ENCODE assay signal across 10 cellular contexts in genomic region chrX:149598603-149599002, GRCh38. TPM values are rescaled to one million over a fixed set of nuclear protein-coding genes. Genes with fewer than 3 reads are reported as not detected.
A peak's percentile ranks its signal among the peaks of the same experiment; 100 is the strongest.
DNase-seq lines count a peak whose midpoint lies in the region; ATAC-seq, FAIRE-seq and TF ChIP-seq lines count a peak whose summit lies in the region.
"Not testable (repeated sequence)": the region's sequence is repeated elsewhere in the genome, so short reads cannot be mapped to it uniquely, and the experiment has no call there.
"Had no signal": no experiment of that assay in that cellular context is flagged by ENCODE, and none has a peak within 500 bp of the region (broad histone marks: within the 10 kb centered on the region; RNA-seq: fewer than 3 reads in every experiment).

No MANE protein-coding gene starts in this region.

- H3K27me3 ChIP-seq in WERI-Rb-1 (ENCODE audit: insufficient read depth, low read depth, severe bottlenecking); bronchial epithelial cell (ENCODE audit: control insufficient read depth, insufficient read depth, low read length); foreskin keratinocyte: not testable (repeated sequence)

- H3K27me3 Mint-ChIP-seq in HFFc6 (ENCODE audit: insufficient read depth): not testable (repeated sequence)

- not testable (repeated sequence) for H3K4me1 Mint-ChIP-seq in HFFc6 (ENCODE audit: low read depth)

- peak; percentile 13 for FAIRE-seq in A549 (lab: Jason Lieb, UNC)
- peak; percentile 95 for FAIRE-seq in bronchial epithelial cell (lab: Jason Lieb, UNC)

- not testable (repeated sequence) for H3K4me1 ChIP-seq in A549, foreskin keratinocyte

- intact Hi-C loops in posterior vena cava (cut with DNase I): not testable (repeated sequence)

- TF ChIP-seq RAD21 in A549 (conservative IDR thresholded peaks at IDR 0.05 in 1 of 2, IDR thresholded peaks at IDR 0.05 in 1 of 2): peak in 1 of 2 experiments; percentile 3; a peak in 1 of 5 replicates

- H3K27ac Mint-ChIP-seq in HFFc6: not testable (repeated sequence)

- H3K36me3 ChIP-seq in WERI-Rb-1; bronchial epithelial cell (ENCODE audit: control insufficient read depth, insufficient read depth, low read length): not testable (repeated sequence)

- CTCF ChIA-PET in A549 (lab: Yijun Ruan, JAX): not testable (repeated sequence)

- H3K27ac ChIP-seq in A549, WERI-Rb-1, foreskin keratinocyte: not testable (repeated sequence)

- H3K4me2 ChIP-seq in A549: not testable (repeated sequence)

- not testable (repeated sequence) for H3K36me3 Mint-ChIP-seq in HFFc6 (ENCODE audit: low read depth)

- not testable (repeated sequence) for TF ChIP-seq EP300 in A549 (IDR thresholded peaks at IDR 0.05)

- not testable (repeated sequence) for DNase-seq in A549 (ENCODE audit: low read depth in 1 of 2, low spot score in 1 of 2); HFFc6; bronchial epithelial cell (ENCODE audit: low read depth); foreskin keratinocyte
- DNase-seq in WERI-Rb-1: peak; percentile 54
- DNase-seq in posterior vena cava (ENCODE audit: low spot score): peak; percentile 24

- WGBS in A549 (ENCODE audit: missing lambda C conversion rate): 44% methylated on average over 5 of the region's 11 CpGs

- POLR2A ChIA-PET in A549 (lab: Yijun Ruan, JAX): not testable (repeated sequence)

- not testable (repeated sequence) for H3K4me3 ChIP-seq in A549; WERI-Rb-1 (ENCODE audit: low read depth, low read length); bronchial epithelial cell (ENCODE audit: low read depth, low read length)

- not testable (repeated sequence) for TF ChIP-seq POLR2A in A549 (IDR thresholded peaks at IDR 0.05; ENCODE audit: low read length)

- H3K9me3 Mint-ChIP-seq in HFFc6: not testable (repeated sequence)

- H3K9me3 ChIP-seq in A549; WERI-Rb-1 (ENCODE audit: severe bottlenecking): not testable (repeated sequence)

- not testable (repeated sequence) for TF ChIP-seq CTCF in A549 (IDR thresholded peaks at IDR 0.05); bronchial epithelial cell (IDR thresholded peaks at IDR 0.05; ENCODE audit: insufficient read depth, low read length, severe bottlenecking)
- TF ChIP-seq CTCF in HFFc6 (IDR thresholded peaks at IDR 0.05) (peak; percentile 12; the same call in 1 of the 2 replicates), WERI-Rb-1 (IDR thresholded peaks at IDR 0.05; ENCODE audit: low read depth, low read length) (0 out of 2 replicates have a peak, but pooled peaks have one; percentile 20), foreskin keratinocyte (conservative IDR thresholded peaks at IDR 0.05) (peak; percentile 3)

- H3K4me3 Mint-ChIP-seq in HFFc6: not testable (repeated sequence)

- ATAC-seq in A549 (peak; percentile 59 to 92; a peak in 3 of 6 replicates), foreskin keratinocyte (peak; percentile 28)

RNA-seq across cellular contexts. Expression of gene HSFX2, which starts 3.5 kb away (rescaled TPM):
- not detected in 2 replicates for polyA plus RNA-seq in A549 (2011; rRNA removed)
- 0.11 and 0.35 TPM in 2 replicates for polyA plus RNA-seq in A549 (2012; cell fraction: cytosol; rRNA removed)
- polyA plus RNA-seq in A549 (2012; cell fraction: nucleus; rRNA removed): 0.18 and 0.91 TPM in 2 replicates
- polyA plus RNA-seq in A549 (2017; fragmentation: RNase III; extraction: RNeasy Plus Mini Kit Qiagen cat#74134 plus additional on column Dnase treatment): 0.08 to 0.18 TPM (median 0.10 TPM) in 3 replicates
- polyA minus RNA-seq in A549 (2011; rRNA and poly(A)+ RNA removed): 0.44 TPM in 1 of 2 replicates, not detected in the other
- under 1 TPM in 2 of 6 experiments, not detected in 4; 0.34 to 0.35 TPM for total RNA-seq in HFFc6 (2021; fragmentation: NEBNext Ultra II Directional; extraction: Animal tissue kit (Norgen Biotek cat#: 25700))
- not detected in 2 replicates for total RNA-seq in bronchial epithelial cell
- 0.32 TPM in 1 of 2 replicates, not detected in the other for total RNA-seq in foreskin keratinocyte
- 0.12 and 0.54 TPM in 2 replicates for polyA plus RNA-seq in foreskin keratinocyte
- total RNA-seq in posterior vena cava: under 1 TPM in 1 of 2 donors, not detected in 1; 0.48 TPM
- total RNA-seq: HT1080 had no signal
- polyA plus RNA-seq: GM23248 had no signal

RNA-seq across cellular contexts. Expression of gene MAGEA9B, which starts 11.3 kb away (rescaled TPM):
- polyA plus RNA-seq in A549 (2011; rRNA removed): 0.08 TPM in 1 of 2 replicates, not detected in the other
- polyA plus RNA-seq in A549 (2012; cell fraction: cytosol; rRNA removed): 0.06 and 0.07 TPM in 2 replicates
- polyA plus RNA-seq in A549 (2012; cell fraction: nucleus; rRNA removed): 0.06 and 0.32 TPM in 2 replicates
- not detected in 3 replicates for polyA plus RNA-seq in A549 (2017; fragmentation: RNase III; extraction: RNeasy Plus Mini Kit Qiagen cat#74134 plus additional on column Dnase treatment)
- not detected in 2 replicates for polyA minus RNA-seq in A549 (2011; rRNA and poly(A)+ RNA removed)
- not detected for total RNA-seq in HFFc6 (2021; fragmentation: NEBNext Ultra II Directional; extraction: Animal tissue kit (Norgen Biotek cat#: 25700))
- total RNA-seq in bronchial epithelial cell: not detected in 2 replicates
- not detected in 2 replicates for total RNA-seq in foreskin keratinocyte
- not detected in 2 replicates for polyA plus RNA-seq in foreskin keratinocyte
- not detected for total RNA-seq in posterior vena cava
- total RNA-seq: Caco-2; CD4-positive, alpha-beta memory T cell; GM23248 had no signal
- polyA plus RNA-seq: CD4-positive, alpha-beta memory T cell; GM23248 had no signal

RNA-seq across cellular contexts. Expression of gene TMEM185A, which starts 33.0 kb away (rescaled TPM):
- polyA plus RNA-seq in A549 (2011; rRNA removed) (24.3 and 25.1 TPM in 2 replicates), A549 (2017; fragmentation: RNase III; extraction: RNeasy Plus Mini Kit Qiagen cat#74134 plus additional on column Dnase treatment) (17.6 to 21.5 TPM (median 21.1 TPM) in 3 replicates), foreskin keratinocyte (11.3 and 11.9 TPM in 2 replicates)
- polyA plus RNA-seq in A549 (2012; cell fraction: cytosol; rRNA removed): 13.0 and 16.0 TPM in 2 replicates
- 15.5 and 18.4 TPM in 2 replicates for polyA plus RNA-seq in A549 (2012; cell fraction: nucleus; rRNA removed)
- 51.2 and 59.9 TPM in 2 replicates for polyA minus RNA-seq in A549 (2011; rRNA and poly(A)+ RNA removed)
- total RNA-seq in HFFc6 (2021; fragmentation: NEBNext Ultra II Directional; extraction: Animal tissue kit (Norgen Biotek cat#: 25700)): 10 to 100 TPM; 14.7 to 19.8 (median 16.4) TPM
- total RNA-seq in bronchial epithelial cell (20.3 and 27.0 TPM in 2 replicates), foreskin keratinocyte (12.6 and 15.3 TPM in 2 replicates), posterior vena cava (10 to 100 TPM; 20.8 to 22.1 TPM)

RNA-seq across cellular contexts. Expression of gene HSFX3, which starts 48.9 kb away (rescaled TPM):
- polyA plus RNA-seq in A549 (2011; rRNA removed) (not detected in 2 replicates), A549 (2017; fragmentation: RNase III; extraction: RNeasy Plus Mini Kit Qiagen cat#74134 plus additional on column Dnase treatment) (not detected in 3 replicates), foreskin keratinocyte (not detected in 2 replicates)
- polyA plus RNA-seq in A549 (2012; cell fraction: cytosol; rRNA removed): not detected in 2 replicates
- not detected in 2 replicates for polyA plus RNA-seq in A549 (2012; cell fraction: nucleus; rRNA removed)
- polyA minus RNA-seq in A549 (2011; rRNA and poly(A)+ RNA removed): not detected in 2 replicates
- not detected for total RNA-seq in HFFc6 (2021; fragmentation: NEBNext Ultra II Directional; extraction: Animal tissue kit (Norgen Biotek cat#: 25700))
- total RNA-seq in bronchial epithelial cell (not detected in 2 replicates), foreskin keratinocyte (not detected in 2 replicates), posterior vena cava (not detected)
- total RNA-seq: Caco-2; CD4-positive, alpha-beta memory T cell; GM23248; HT1080 had no signal
- polyA plus RNA-seq: CD4-positive, alpha-beta memory T cell; GM23248 had no signal

RNA-seq across cellular contexts. Expression of gene EOLA1, which starts 57.8 kb away (rescaled TPM):
- polyA plus RNA-seq in A549 (2011; rRNA removed) (23.3 and 26.0 TPM in 2 replicates), A549 (2017; fragmentation: RNase III; extraction: RNeasy Plus Mini Kit Qiagen cat#74134 plus additional on column Dnase treatment) (14.5 to 16.9 TPM (median 16.4 TPM) in 3 replicates), foreskin keratinocyte (11.5 and 12.6 TPM in 2 replicates)
- 15.5 and 16.2 TPM in 2 replicates for polyA plus RNA-seq in A549 (2012; cell fraction: cytosol; rRNA removed)
- 16.5 and 17.1 TPM in 2 replicates for polyA plus RNA-seq in A549 (2012; cell fraction: nucleus; rRNA removed)
- 11.8 and 12.7 TPM in 2 replicates for polyA minus RNA-seq in A549 (2011; rRNA and poly(A)+ RNA removed)
- 10 to 100 TPM; 11.3 to 15.4 (median 13.6) TPM for total RNA-seq in HFFc6 (2021; fragmentation: NEBNext Ultra II Directional; extraction: Animal tissue kit (Norgen Biotek cat#: 25700))
- total RNA-seq in bronchial epithelial cell (19.5 and 20.1 TPM in 2 replicates), foreskin keratinocyte (10.5 and 11.4 TPM in 2 replicates), posterior vena cava (10 to 100 TPM; 15.8 to 18.1 TPM)
